In the genomic region with DNA sequence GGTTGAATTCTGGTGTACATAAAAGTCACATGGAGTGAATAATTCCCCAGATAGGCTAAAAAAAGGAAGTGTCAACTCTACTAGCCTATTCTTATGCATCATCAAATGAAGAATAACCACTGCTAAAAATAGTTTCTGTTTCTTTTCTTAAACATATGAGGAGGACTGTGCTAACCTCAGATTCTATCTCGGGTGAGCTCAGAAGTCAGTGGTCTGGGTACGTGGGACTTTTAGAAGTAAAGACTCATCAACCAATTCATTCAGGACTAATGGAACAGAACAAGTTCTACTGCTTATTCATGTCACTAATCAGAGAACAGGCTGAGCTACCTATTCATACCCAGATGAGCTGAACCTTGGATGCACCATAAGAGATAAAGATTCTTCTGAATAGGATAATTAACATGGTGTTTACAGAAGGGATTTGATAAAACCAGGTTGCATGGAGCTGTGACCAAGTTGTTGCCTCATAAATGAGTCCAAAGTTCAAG, we compare ENCODE assay signal across 8 cellular contexts. TPM values are rescaled to one million over a fixed set of nuclear protein-coding genes. Genes with fewer than 3 reads are reported as not detected.
DNase-seq lines count a peak whose midpoint lies in the region; ATAC-seq and FAIRE-seq lines count a peak whose summit lies in the region.

No MANE protein-coding gene starts in this region.

- no peak for FAIRE-seq in frontal cortex (lab: Jason Lieb, UNC)

- no peaks in the 10 kb centered on the region for H3K9me3 Mint-ChIP-seq in activated CD8-positive, alpha-beta T cell treated with anti-CD3 and anti-CD28 coated beads, Interleukin-2, amount 10 ng/mL, durations not matched to agents 7 days and 5 days (ENCODE audit: insufficient read depth)

- H3K4me1 Mint-ChIP-seq in activated CD8-positive, alpha-beta T cell treated with anti-CD3 and anti-CD28 coated beads, Interleukin-2, amount 10 ng/mL, durations not matched to agents 7 days and 5 days (ENCODE audit: low read depth) = peaks cover 25% of the 10 kb centered on the region

- CTCF ChIA-PET in activated CD8-positive, alpha-beta T cell treated with anti-CD3 and anti-CD28 coated beads, Interleukin-2, amount 10 ng/mL, durations not matched to agents 7 days and 5 days (lab: Charles Lee) = interaction anchor here (1.2 to 3.4 kb wide), 2 partner anchors 10 to 15 kb away, joined by 3 to 15 read pairs; no protein-coding TSS in a partner anchor

- ATAC-seq in GM19372 (IDR thresholded peaks at IDR 0.05; ENCODE audit: low read depth, unreplicated experiment) (peak; percentile 99), HG03159 (IDR thresholded peaks at IDR 0.05; ENCODE audit: unreplicated experiment) (peak; percentile 98)
- peak; percentile 91 for ATAC-seq in activated CD8-positive, alpha-beta T cell treated with anti-CD3 and anti-CD28 coated beads, Interleukin-2, amount 10 ng/mL, durations not matched to agents 7 days and 5 days

- POLR2A ChIA-PET in activated CD8-positive, alpha-beta T cell treated with anti-CD3 and anti-CD28 coated beads, Interleukin-2, amount 10 ng/mL, durations not matched to agents 7 days and 5 days (lab: Charles Lee) = no interaction called here

- H3K27me3 Mint-ChIP-seq in activated CD8-positive, alpha-beta T cell treated with anti-CD3 and anti-CD28 coated beads, Interleukin-2, amount 10 ng/mL, durations not matched to agents 7 days and 5 days (ENCODE audit: low read depth) = peaks cover 30% of the 10 kb centered on the region

- no peak overlapping the region for H3K4me3 Mint-ChIP-seq in activated CD8-positive, alpha-beta T cell treated with anti-CD3 and anti-CD28 coated beads, Interleukin-2, amount 10 ng/mL, durations not matched to agents 7 days and 5 days

- no peaks in the 10 kb centered on the region for H3K36me3 Mint-ChIP-seq in activated CD8-positive, alpha-beta T cell treated with anti-CD3 and anti-CD28 coated beads, Interleukin-2, amount 10 ng/mL, durations not matched to agents 7 days and 5 days (ENCODE audit: low read depth)

- DNase-seq in EH (ENCODE audit: low read depth) = peak; percentile 62
- peak; percentile 53 for DNase-seq in activated CD8-positive, alpha-beta T cell treated with anti-CD3 and anti-CD28 coated beads, Interleukin-2, amount 10 ng/mL, durations not matched to agents 7 days and 5 days
- DNase-seq in NCI-H446 treated with DMSO at 0.1 percent for 48 hours (lab: John Stamatoyannopoulos, UW) = no peak
- DNase-seq in RKO (ENCODE audit: low spot score) = no peak
- no peak for DNase-seq in frontal cortex (ENCODE audit: low spot score in 2 of 2)
- DNase-seq in effector CD8-positive, alpha-beta T cell (lab: John Stamatoyannopoulos, UW) = no peak

- H3K27ac Mint-ChIP-seq in activated CD8-positive, alpha-beta T cell treated with anti-CD3 and anti-CD28 coated beads, Interleukin-2, amount 10 ng/mL, durations not matched to agents 7 days and 5 days = no peak overlapping the region

RNA-seq across cellular contexts. Expression of a gene that starts 9.5 kb away (rescaled TPM):
- total RNA-seq in activated CD8-positive, alpha-beta T cell treated with anti-CD3 and anti-CD28 coated beads, Interleukin-2, amount 10 ng/mL, durations not matched to agents 7 days and 5 days = 1 to 10 TPM; 1.8 to 2.3 TPM
- 2.9 TPM for total RNA-seq in frontal cortex

Comparison
In these comparisons a context has a peak if more than half of its experiments do, and no peak if none do; other contexts are left out.
1. DNase-seq: peak in EH (single experiment) and activated CD8-positive, alpha-beta T cell treated with anti-CD3 and anti-CD28 coated beads, Interleukin-2, amount 10 ng/mL, durations not matched to agents 7 days and 5 days (single experiment); none in NCI-H446 treated with DMSO at 0.1 percent for 48 hours (single experiment), RKO (single experiment), frontal cortex (0 of 2) and effector CD8-positive, alpha-beta T cell (single experiment).
2. Peak in every context shown above with its lines, with median percentiles within 50 percentile points of each other: ATAC-seq.